1 cellular context compared by ENCODE assay signal in the genomic region with DNA sequence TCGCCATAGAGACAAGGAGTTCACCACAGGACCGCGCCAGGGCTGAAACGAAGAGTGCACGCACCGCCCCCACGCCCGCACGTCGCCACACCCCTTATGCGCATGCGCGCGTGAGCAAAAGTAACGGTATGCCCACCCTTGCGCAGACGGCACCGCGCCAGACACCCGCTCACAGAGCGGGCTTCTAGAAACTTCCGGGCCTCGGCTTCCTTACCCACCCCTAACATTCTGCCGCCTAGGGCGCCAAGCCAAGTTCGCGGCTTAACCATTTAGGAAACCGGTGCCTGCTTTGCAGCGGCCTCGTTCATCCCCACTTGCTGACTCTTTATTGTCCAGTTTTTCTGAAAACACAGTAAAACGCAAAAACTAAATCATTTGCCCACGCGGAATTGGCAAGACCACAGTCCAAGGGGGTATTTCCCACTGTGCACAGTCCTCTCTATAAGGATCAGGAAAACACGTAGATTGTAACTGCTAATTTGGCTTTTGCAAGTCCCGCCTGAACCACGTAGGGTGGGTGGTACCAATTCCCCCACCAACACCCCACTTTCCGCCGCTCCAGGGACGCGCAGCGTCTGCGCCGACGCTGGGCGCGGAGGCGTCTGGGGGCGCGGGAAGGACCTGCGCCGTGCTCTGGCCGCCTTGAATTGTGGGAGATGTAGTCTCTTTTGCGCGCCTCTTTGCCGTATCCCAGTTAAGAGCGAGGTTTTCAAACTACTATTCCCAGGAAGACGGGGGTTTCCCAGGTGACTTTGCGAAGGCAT.
TF ChIP-seq lines count a peak whose summit lies in the region.

A gene with protein sequence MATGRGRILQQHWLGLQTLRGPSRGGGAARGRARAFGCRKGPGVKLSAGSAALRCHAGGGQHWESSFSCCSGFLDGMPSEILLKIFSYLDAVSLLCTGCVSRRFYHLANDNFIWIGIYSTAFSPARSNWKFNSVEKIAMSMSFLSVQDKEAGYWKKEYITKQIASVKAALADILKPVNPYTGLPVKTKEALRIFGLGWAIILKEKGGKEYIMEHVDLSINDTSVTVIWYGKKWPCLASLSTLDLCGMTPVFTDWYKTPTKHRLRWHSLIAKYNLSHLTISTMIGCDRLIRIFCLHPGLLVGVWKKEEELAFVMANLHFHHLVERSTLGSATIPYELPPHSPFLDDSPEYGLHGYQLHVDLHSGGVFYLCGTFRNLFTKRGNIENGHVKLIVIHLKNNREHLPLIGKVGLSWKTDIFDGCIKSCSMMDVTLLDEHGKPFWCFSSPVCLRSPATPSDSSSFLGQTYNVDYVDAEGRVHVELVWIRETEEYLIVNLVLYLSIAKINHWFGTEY (minus strand): TSS at position 56 of the 764 bp plus-strand sequence. CDS start 49 bp downstream, at position 7.
TIMM21 (plus strand) TSS at position 745 of the 764 bp plus-strand sequence. CDS start 286 bp downstream, outside the sequence.

TF ChIP-seq in HepG2, 621 proteins besides CTCF, POLR2A, EP300 and RAD21 (continued from another document and continues in another):
- TF ChIP-seq, protein P1, sequence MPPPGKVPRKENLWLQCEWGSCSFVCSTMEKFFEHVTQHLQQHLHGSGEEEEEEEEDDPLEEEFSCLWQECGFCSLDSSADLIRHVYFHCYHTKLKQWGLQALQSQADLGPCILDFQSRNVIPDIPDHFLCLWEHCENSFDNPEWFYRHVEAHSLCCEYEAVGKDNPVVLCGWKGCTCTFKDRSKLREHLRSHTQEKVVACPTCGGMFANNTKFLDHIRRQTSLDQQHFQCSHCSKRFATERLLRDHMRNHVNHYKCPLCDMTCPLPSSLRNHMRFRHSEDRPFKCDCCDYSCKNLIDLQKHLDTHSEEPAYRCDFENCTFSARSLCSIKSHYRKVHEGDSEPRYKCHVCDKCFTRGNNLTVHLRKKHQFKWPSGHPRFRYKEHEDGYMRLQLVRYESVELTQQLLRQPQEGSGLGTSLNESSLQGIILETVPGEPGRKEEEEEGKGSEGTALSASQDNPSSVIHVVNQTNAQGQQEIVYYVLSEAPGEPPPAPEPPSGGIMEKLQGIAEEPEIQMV (CRISPR knock-in tag; IDR thresholded peaks at IDR 0.05; ENCODE audit: low read depth): no peak; the same call in 1 of the 2 replicates
- peak; percentile 81; the same call in 1 of the 2 replicates for TF ChIP-seq ZNF703 (CRISPR knock-in tag; IDR thresholded peaks at IDR 0.05; ENCODE audit: borderline replicate concordance)
- no peak for TF ChIP-seq PCBP1 (IDR thresholded peaks at IDR 0.05; ENCODE audit: borderline replicate concordance, low read depth, low read length)
- peak; percentile 99 for TF ChIP-seq GATAD1 (CRISPR knock-in tag; IDR thresholded peaks at IDR 0.05)
- TF ChIP-seq ZNF296 (CRISPR knock-in tag; conservative IDR thresholded peaks at IDR 0.05): no peak
- TF ChIP-seq, protein P2, sequence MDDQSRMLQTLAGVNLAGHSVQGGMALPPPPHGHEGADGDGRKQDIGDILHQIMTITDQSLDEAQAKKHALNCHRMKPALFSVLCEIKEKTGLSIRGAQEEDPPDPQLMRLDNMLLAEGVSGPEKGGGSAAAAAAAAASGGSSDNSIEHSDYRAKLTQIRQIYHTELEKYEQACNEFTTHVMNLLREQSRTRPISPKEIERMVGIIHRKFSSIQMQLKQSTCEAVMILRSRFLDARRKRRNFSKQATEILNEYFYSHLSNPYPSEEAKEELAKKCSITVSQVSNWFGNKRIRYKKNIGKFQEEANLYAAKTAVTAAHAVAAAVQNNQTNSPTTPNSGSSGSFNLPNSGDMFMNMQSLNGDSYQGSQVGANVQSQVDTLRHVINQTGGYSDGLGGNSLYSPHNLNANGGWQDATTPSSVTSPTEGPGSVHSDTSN (CRISPR knock-in tag; IDR thresholded peaks at IDR 0.05; ENCODE audit: borderline replicate concordance): peak; percentile 60; the same call in 1 of the 2 replicates
- TF ChIP-seq NR2F2 (IDR thresholded peaks at IDR 0.05; ENCODE audit: borderline replicate concordance, low read depth): no peak
- no peak for TF ChIP-seq AKAP8 (CRISPR knock-in tag; IDR thresholded peaks at IDR 0.05)
- TF ChIP-seq ZNF7 (CRISPR knock-in tag; IDR thresholded peaks at IDR 0.05): no peak
- TF ChIP-seq, protein P3, sequence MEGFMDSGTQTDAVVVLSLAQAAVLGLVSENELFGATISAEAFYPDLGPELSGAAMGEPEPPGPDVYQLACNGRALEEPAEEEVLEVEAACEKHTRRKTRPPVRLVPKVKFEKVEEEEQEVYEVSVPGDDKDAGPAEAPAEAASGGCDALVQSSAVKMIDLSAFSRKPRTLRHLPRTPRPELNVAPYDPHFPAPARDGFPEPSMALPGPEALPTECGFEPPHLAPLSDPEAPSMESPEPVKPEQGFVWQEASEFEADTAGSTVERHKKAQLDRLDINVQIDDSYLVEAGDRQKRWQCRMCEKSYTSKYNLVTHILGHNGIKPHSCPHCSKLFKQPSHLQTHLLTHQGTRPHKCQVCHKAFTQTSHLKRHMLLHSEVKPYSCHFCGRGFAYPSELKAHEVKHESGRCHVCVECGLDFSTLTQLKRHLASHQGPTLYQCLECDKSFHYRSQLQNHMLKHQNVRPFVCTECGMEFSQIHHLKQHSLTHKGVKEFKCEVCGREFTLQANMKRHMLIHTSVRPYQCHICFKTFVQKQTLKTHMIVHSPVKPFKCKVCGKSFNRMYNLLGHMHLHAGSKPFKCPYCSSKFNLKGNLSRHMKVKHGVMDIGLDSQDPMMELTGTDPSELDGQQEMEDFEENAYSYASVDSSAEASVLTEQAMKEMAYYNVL (CRISPR knock-in tag; IDR thresholded peaks at IDR 0.05; ENCODE audit: borderline replicate concordance): no peak
- TF ChIP-seq, protein P4, sequence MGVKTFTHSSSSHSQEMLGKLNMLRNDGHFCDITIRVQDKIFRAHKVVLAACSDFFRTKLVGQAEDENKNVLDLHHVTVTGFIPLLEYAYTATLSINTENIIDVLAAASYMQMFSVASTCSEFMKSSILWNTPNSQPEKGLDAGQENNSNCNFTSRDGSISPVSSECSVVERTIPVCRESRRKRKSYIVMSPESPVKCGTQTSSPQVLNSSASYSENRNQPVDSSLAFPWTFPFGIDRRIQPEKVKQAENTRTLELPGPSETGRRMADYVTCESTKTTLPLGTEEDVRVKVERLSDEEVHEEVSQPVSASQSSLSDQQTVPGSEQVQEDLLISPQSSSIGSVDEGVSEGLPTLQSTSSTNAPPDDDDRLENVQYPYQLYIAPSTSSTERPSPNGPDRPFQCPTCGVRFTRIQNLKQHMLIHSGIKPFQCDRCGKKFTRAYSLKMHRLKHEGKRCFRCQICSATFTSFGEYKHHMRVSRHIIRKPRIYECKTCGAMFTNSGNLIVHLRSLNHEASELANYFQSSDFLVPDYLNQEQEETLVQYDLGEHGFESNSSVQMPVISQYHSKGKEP (CRISPR knock-in tag; IDR thresholded peaks at IDR 0.05): no peak
- TF ChIP-seq MTF2 (CRISPR knock-in tag; IDR thresholded peaks at IDR 0.05; ENCODE audit: borderline replicate concordance): no peak
- 0 out of 2 replicates have a peak, but pooled peaks have one; percentile 28 for TF ChIP-seq NR0B2 (CRISPR knock-in tag; IDR thresholded peaks at IDR 0.05)
- no peak; the same call in 1 of the 2 replicates for TF ChIP-seq ZNF563 (CRISPR knock-in tag; IDR thresholded peaks at IDR 0.05)
- no peak; the same call in 1 of the 2 replicates for TF ChIP-seq ZNF589 (CRISPR knock-in tag; conservative IDR thresholded peaks at IDR 0.05)
- no peak for TF ChIP-seq SOX6 (IDR thresholded peaks at IDR 0.05)
- TF ChIP-seq SOX6 (CRISPR knock-in tag; IDR thresholded peaks at IDR 0.05): peak; percentile 50
- TF ChIP-seq RAD51 (IDR thresholded peaks at IDR 0.05; ENCODE audit: borderline replicate concordance): no peak
- TF ChIP-seq EED (CRISPR knock-in tag; IDR thresholded peaks at IDR 0.05): peak; percentile 89; the same call in 1 of the 2 replicates
- no peak for TF ChIP-seq NCOR1 (IDR thresholded peaks at IDR 0.05; ENCODE audit: borderline replicate concordance, low read length)
- no peak for TF ChIP-seq PHB2 (IDR thresholded peaks at IDR 0.05; ENCODE audit: partially characterized antibody)
- peak; percentile 71; the same call in 1 of the 2 replicates for TF ChIP-seq DNMT1 (CRISPR knock-in tag; IDR thresholded peaks at IDR 0.05)
- no peak for TF ChIP-seq ZNF207 (IDR thresholded peaks at IDR 0.05; ENCODE audit: borderline replicate concordance)
- TF ChIP-seq, protein P5, sequence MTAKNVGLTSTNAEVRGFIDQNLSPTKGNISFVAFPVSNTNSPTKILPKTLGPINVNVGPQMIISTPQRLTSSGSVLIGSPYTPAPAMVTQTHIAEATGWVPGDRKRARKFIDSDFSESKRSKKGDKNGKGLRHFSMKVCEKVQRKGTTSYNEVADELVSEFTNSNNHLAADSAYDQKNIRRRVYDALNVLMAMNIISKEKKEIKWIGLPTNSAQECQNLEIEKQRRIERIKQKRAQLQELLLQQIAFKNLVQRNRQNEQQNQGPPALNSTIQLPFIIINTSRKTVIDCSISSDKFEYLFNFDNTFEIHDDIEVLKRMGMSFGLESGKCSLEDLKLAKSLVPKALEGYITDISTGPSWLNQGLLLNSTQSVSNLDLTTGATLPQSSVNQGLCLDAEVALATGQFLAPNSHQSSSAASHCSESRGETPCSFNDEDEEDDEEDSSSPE (CRISPR knock-in tag; IDR thresholded peaks at IDR 0.05): peak; percentile 92
- TF ChIP-seq FIP1L1 (IDR thresholded peaks at IDR 0.05; ENCODE audit: borderline replicate concordance, insufficient read depth, low read depth, low read length): no peak
- TF ChIP-seq ZNF333 (CRISPR knock-in tag; IDR thresholded peaks at IDR 0.05; ENCODE audit: borderline replicate concordance): no peak
- TF ChIP-seq ATF7-NPFF (CRISPR knock-in tag; IDR thresholded peaks at IDR 0.05; ENCODE audit: low read depth): peak; percentile 94
- no peak for TF ChIP-seq MAFK (conservative IDR thresholded peaks at IDR 0.05 in 1 of 2, IDR thresholded peaks at IDR 0.05 in 1 of 2; ENCODE audit: low read length in 2 of 2)
- TF ChIP-seq ZNF256 (CRISPR knock-in tag; conservative IDR thresholded peaks at IDR 0.05): peak; percentile 91; the same call in 1 of the 2 replicates
- TF ChIP-seq MAFG (CRISPR knock-in tag; IDR thresholded peaks at IDR 0.05): no peak
- no peak for TF ChIP-seq U2AF2 (IDR thresholded peaks at IDR 0.05; ENCODE audit: low read depth, low read length)
- TF ChIP-seq IKZF5 (CRISPR knock-in tag; IDR thresholded peaks at IDR 0.05): peak; percentile 77
- TF ChIP-seq, protein P6, sequence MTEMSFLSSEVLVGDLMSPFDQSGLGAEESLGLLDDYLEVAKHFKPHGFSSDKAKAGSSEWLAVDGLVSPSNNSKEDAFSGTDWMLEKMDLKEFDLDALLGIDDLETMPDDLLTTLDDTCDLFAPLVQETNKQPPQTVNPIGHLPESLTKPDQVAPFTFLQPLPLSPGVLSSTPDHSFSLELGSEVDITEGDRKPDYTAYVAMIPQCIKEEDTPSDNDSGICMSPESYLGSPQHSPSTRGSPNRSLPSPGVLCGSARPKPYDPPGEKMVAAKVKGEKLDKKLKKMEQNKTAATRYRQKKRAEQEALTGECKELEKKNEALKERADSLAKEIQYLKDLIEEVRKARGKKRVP (CRISPR knock-in tag; IDR thresholded peaks at IDR 0.05): no peak
- no peak for TF ChIP-seq TERF1 (CRISPR knock-in tag; IDR thresholded peaks at IDR 0.05)
- TF ChIP-seq CC2D1A (CRISPR knock-in tag; IDR thresholded peaks at IDR 0.05): 0 out of 2 replicates have a peak, but pooled peaks have one; percentile 18
- peak; percentile 49; the same call in 1 of the 2 replicates for TF ChIP-seq ZNF274 (CRISPR knock-in tag; IDR thresholded peaks at IDR 0.05)
- no peak for TF ChIP-seq ZNF484 (CRISPR knock-in tag; IDR thresholded peaks at IDR 0.05; ENCODE audit: borderline replicate concordance, low read depth)
- peak; percentile 72; the same call in 1 of the 2 replicates for TF ChIP-seq REXO4 (CRISPR knock-in tag; IDR thresholded peaks at IDR 0.05; ENCODE audit: borderline replicate concordance)
- peak; percentile 13 for TF ChIP-seq NFYB (CRISPR knock-in tag; IDR thresholded peaks at IDR 0.05)
- peak; percentile 69 for TF ChIP-seq ZFX (CRISPR knock-in tag; IDR thresholded peaks at IDR 0.05; ENCODE audit: low read depth)
- TF ChIP-seq YEATS4 (CRISPR knock-in tag; IDR thresholded peaks at IDR 0.05; ENCODE audit: borderline replicate concordance): peak; percentile 87
- peak; percentile 51; the same call in 1 of the 2 replicates for TF ChIP-seq HNF1B (CRISPR knock-in tag; IDR thresholded peaks at IDR 0.05)
- TF ChIP-seq, protein P7, sequence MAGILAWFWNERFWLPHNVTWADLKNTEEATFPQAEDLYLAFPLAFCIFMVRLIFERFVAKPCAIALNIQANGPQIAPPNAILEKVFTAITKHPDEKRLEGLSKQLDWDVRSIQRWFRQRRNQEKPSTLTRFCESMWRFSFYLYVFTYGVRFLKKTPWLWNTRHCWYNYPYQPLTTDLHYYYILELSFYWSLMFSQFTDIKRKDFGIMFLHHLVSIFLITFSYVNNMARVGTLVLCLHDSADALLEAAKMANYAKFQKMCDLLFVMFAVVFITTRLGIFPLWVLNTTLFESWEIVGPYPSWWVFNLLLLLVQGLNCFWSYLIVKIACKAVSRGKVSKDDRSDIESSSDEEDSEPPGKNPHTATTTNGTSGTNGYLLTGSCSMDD (CRISPR knock-in tag; IDR thresholded peaks at IDR 0.05): no peak
